ENCODE assay signal across 8 cellular contexts in genomic region chr2:231557571-231558217, GRCh38. TPM values are rescaled to one million over a fixed set of nuclear protein-coding genes. Genes with fewer than 3 reads are reported as not detected.
DNase-seq lines count a peak whose midpoint lies in the region; ATAC-seq and TF ChIP-seq lines count a peak whose summit lies in the region.

No MANE protein-coding gene starts in this region.

- peaks cover 8% of the 10 kb centered on the region for H3K4me1 Mint-ChIP-seq in chondrocyte (ENCODE audit: low read depth)

- H3K4me3 Mint-ChIP-seq in chondrocyte (ENCODE audit: unreplicated experiment), result no peak overlapping the region

- TF ChIP-seq CTCF in chondrocyte (IDR thresholded peaks at IDR 0.05), result peak; percentile 85

- H3K27ac Mint-ChIP-seq in chondrocyte (ENCODE audit: unreplicated experiment), result no peak overlapping the region

- ATAC-seq in HG02981 (IDR thresholded peaks at IDR 0.05; ENCODE audit: unreplicated experiment), result peak; percentile 78
- peak; percentile 88 for ATAC-seq in left colon

- peaks cover 11% of the 10 kb centered on the region for H3K9me3 Mint-ChIP-seq in chondrocyte (ENCODE audit: low read depth)

- DNase-seq in activated gamma-delta T cell treated with Interleukin-2 at 50 U/mL for 16 hours, result peak; percentile 62
- DNase-seq in activated gamma-delta T cell (lab: John Stamatoyannopoulos, UW), result no peak
- peak; percentile 47 for DNase-seq in NCI-H226
- DNase-seq in activated CD4-positive, CD25-positive, alpha-beta regulatory T cell treated with anti-CD3 and anti-CD28 coated beads, Interleukin-2, amount 50 U/mL, for 16 hours (ENCODE audit: low read depth, low spot score), result peak; percentile 31
- DNase-seq in chondrocyte (ENCODE audit: low spot score), result no peak
- peak; percentile 54 to 66 for DNase-seq in left colon
- DNase-seq in stimulated activated CD4-positive, alpha-beta T cell treated with anti-CD3 and anti-CD28 coated beads, Interleukin-4, amount 100 ng/mL, for 4 hours, result peak; percentile 25 to 44

- intact Hi-C loops in left colon (cut with DNase I, micrococcal nuclease), result loop anchor here in 1 of 2 donors (5.0 kb wide), 1 partner anchor 40 kb away; no protein-coding TSS in a partner anchor

- H3K36me3 Mint-ChIP-seq in chondrocyte (ENCODE audit: low read depth), result peaks cover 7% of the 10 kb centered on the region

- no peaks in the 10 kb centered on the region for H3K27me3 Mint-ChIP-seq in chondrocyte (ENCODE audit: low read depth)

RNA-seq across cellular contexts. Expression of gene NMUR1, which starts 27.4 kb away (rescaled TPM):
- total RNA-seq in chondrocyte (0.10 TPM in 1 of 3 replicates, not detected in the others), left colon (1 to 10 TPM in 1 of 2 donors, under 1 TPM in 1; 0.15 to 1.3 TPM)

RNA-seq across cellular contexts. Expression of gene TEX44, which starts 35.0 kb away (rescaled TPM):
- total RNA-seq in chondrocyte (not detected in 3 replicates), left colon (not detected)

Comparison
In these comparisons a context has a peak if more than half of its experiments do, and no peak if none do; other contexts are left out.
1. DNase-seq: peak in activated gamma-delta T cell treated with Interleukin-2 at 50 U/mL for 16 hours (single experiment), NCI-H226 (single experiment), activated CD4-positive, CD25-positive, alpha-beta regulatory T cell treated with anti-CD3 and anti-CD28 coated beads, Interleukin-2, amount 50 U/mL, for 16 hours (single experiment), left colon (2 of 2) and stimulated activated CD4-positive, alpha-beta T cell treated with anti-CD3 and anti-CD28 coated beads, Interleukin-4, amount 100 ng/mL, for 4 hours (2 of 2); none in activated gamma-delta T cell (single experiment) and chondrocyte (single experiment).